2 cellular contexts compared by ENCODE assay signal in the genomic region with DNA sequence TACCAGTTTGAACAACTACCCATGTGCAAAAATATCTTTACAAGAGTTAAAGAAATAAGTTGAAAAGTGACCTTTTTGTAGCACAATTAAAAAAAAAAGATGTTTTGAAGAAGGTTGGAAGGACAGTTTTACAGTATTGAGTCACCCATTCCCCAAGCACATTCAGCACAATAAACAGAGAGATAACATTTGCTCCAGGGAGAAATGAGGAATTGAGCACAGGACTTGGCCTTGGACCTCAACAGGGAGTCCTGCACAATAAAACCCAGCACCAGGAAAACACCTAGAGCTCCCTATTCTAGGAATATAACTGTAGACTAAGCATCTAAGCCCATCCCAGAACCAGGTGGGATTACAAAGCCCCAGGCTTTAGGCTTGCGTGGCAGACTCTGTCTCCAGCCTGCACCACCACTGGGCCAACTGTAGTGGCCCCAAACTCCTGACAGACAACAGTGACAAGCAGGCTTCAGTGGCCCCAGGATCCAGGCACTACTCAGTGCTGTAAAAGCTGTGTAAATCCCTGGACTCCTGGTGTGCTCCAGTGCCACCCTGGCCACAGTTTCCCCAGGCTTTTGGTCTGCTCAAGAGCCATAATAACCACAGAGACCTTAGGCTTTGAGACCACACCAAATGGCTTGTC.
TF ChIP-seq lines count a peak whose summit lies in the region.

No MANE protein-coding gene starts in this region.

TF ChIP-seq in IMR-90, 13 proteins besides CTCF, POLR2A, EP300 and RAD21:
- TF ChIP-seq CEBPB (IDR thresholded peaks at IDR 0.05; ENCODE audit: low read depth, low read length) (no peak), NFE2L2 (IDR thresholded peaks at IDR 0.05; ENCODE audit: low read depth, low read length) (no peak), SMC3 (IDR thresholded peaks at IDR 0.05; ENCODE audit: low read depth, low read length) (no peak), MAZ (IDR thresholded peaks at IDR 0.05; ENCODE audit: borderline replicate concordance, low read depth, low read length) (no peak), MXI1 (IDR thresholded peaks at IDR 0.05; ENCODE audit: borderline replicate concordance, low read depth, low read length) (no peak), RCOR1 (IDR thresholded peaks at IDR 0.05; ENCODE audit: insufficient replicate concordance, low read length) (no peak), CHD1 (IDR thresholded peaks at IDR 0.05; ENCODE audit: low read depth, low read length) (no peak), BHLHE40 (IDR thresholded peaks at IDR 0.05; ENCODE audit: low read depth, low read length) (no peak)
- TF ChIP-seq, protein P1, sequence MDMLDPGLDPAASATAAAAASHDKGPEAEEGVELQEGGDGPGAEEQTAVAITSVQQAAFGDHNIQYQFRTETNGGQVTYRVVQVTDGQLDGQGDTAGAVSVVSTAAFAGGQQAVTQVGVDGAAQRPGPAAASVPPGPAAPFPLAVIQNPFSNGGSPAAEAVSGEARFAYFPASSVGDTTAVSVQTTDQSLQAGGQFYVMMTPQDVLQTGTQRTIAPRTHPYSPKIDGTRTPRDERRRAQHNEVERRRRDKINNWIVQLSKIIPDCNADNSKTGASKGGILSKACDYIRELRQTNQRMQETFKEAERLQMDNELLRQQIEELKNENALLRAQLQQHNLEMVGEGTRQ (IDR thresholded peaks at IDR 0.05; ENCODE audit: low read depth, low read length) = no peak
- TF ChIP-seq, protein P2, sequence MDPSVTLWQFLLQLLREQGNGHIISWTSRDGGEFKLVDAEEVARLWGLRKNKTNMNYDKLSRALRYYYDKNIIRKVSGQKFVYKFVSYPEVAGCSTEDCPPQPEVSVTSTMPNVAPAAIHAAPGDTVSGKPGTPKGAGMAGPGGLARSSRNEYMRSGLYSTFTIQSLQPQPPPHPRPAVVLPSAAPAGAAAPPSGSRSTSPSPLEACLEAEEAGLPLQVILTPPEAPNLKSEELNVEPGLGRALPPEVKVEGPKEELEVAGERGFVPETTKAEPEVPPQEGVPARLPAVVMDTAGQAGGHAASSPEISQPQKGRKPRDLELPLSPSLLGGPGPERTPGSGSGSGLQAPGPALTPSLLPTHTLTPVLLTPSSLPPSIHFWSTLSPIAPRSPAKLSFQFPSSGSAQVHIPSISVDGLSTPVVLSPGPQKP (IDR thresholded peaks at IDR 0.05; ENCODE audit: borderline replicate concordance, low read depth, low read length) = no peak
TF ChIP-seq in IMR-90: peak in this region for 0.

TF ChIP-seq in K562, 482 proteins besides CTCF, POLR2A, EP300 and RAD21:
- TF ChIP-seq HMG20A (CRISPR knock-in tag; conservative IDR thresholded peaks at IDR 0.05) = no peak
- TF ChIP-seq TCF7L2 (IDR thresholded peaks at IDR 0.05; ENCODE audit: low read depth, low read length) = no peak
- TF ChIP-seq ZBTB17 (CRISPR knock-in tag; IDR thresholded peaks at IDR 0.05) = no peak
- TF ChIP-seq SRSF1 (IDR thresholded peaks at IDR 0.05; ENCODE audit: low read depth, low read length) = no peak
- TF ChIP-seq BRD4 (IDR thresholded peaks at IDR 0.05) = no peak
- no peak for TF ChIP-seq PHB2 (IDR thresholded peaks at IDR 0.05; ENCODE audit: low read depth)
- TF ChIP-seq NELFE (IDR thresholded peaks at IDR 0.05; ENCODE audit: insufficient read depth, insufficient read length) = no peak
- no peak for TF ChIP-seq WHSC1 (IDR thresholded peaks at IDR 0.05; ENCODE audit: low read length)
- TF ChIP-seq ZNF23 (CRISPR knock-in tag; IDR thresholded peaks at IDR 0.05) = no peak
- TF ChIP-seq ZNF79 (CRISPR knock-in tag; IDR thresholded peaks at IDR 0.05; ENCODE audit: low read depth) = no peak
- no peak for TF ChIP-seq BDP1 (IDR thresholded peaks at IDR 0.05; ENCODE audit: insufficient read depth, insufficient read length)
- no peak for TF ChIP-seq ZNF347 (CRISPR knock-in tag; IDR thresholded peaks at IDR 0.05; ENCODE audit: low read depth)
- TF ChIP-seq FOS (IDR thresholded peaks at IDR 0.05; ENCODE audit: extremely low read depth, insufficient read length) = no peak
- TF ChIP-seq ZNF778 (CRISPR knock-in tag; IDR thresholded peaks at IDR 0.05) = no peak
- TF ChIP-seq NFE2L1 (tag; IDR thresholded peaks at IDR 0.05; ENCODE audit: borderline replicate concordance, low read depth) = no peak
- TF ChIP-seq KLF16 (IDR thresholded peaks at IDR 0.05) = no peak
